12 cellular contexts compared by ENCODE assay signal in genomic region chr7:139699640-139700504, GRCh38.
A peak's percentile ranks its signal among the peaks of the same experiment; 100 is the strongest.
DNase-seq lines count a peak whose midpoint lies in the region; ATAC-seq and TF ChIP-seq lines count a peak whose summit lies in the region.
"Had no signal": no experiment of that assay in that cellular context is flagged by ENCODE, and none has a peak within 500 bp of the region (broad histone marks: within the 10 kb centered on the region; RNA-seq: fewer than 3 reads in every experiment).

No MANE protein-coding gene starts in this region.

- no peak for TF ChIP-seq EP300 in SK-N-SH (IDR thresholded peaks at IDR 0.05; ENCODE audit: borderline replicate concordance in 1 of 2, low read depth in 1 of 2, low read length in 1 of 2)

- H4K20me1 ChIP-seq in SK-N-SH (ENCODE audit: insufficient read depth), result peaks cover 88% of the 10 kb centered on the region

- H3K27ac Mint-ChIP-seq in activated T-helper 2 cell treated with anti-CD3 and anti-CD28 coated beads, Interferon-gamma antibody, Interleukin-2, Interleukin-4, amounts not matched to agents 10 μg/mL and 5 μg/mL and 100 μg/mL, durations not matched to agents 14 hours and 24 hours and 36 hours, result peak overlapping the region; percentile 83
- peak overlapping the region; percentile 96 for H3K27ac Mint-ChIP-seq in nephron progenitor cell

- no peaks in the 10 kb centered on the region for H3K9me3 ChIP-seq in SK-N-SH

- no peak overlapping the region for H3K4me3 ChIP-seq in SK-N-SH (ENCODE audit: low read depth in 2 of 2, low read length in 1 of 2)
- H3K4me3 ChIP-seq in H7 (ENCODE audit: insufficient read depth, low read depth, low read length), result no peak overlapping the region

- H3K79me2 ChIP-seq in SK-N-SH (ENCODE audit: insufficient read depth), result peaks cover 73% of the 10 kb centered on the region

- no peak for DNase-seq in SK-N-SH
- peak; percentile 80 for DNase-seq in H7
- DNase-seq in activated T-helper 2 cell treated with anti-CD3 and anti-CD28 coated beads, Interferon-gamma antibody, Interleukin-2, Interleukin-4, amounts not matched to agents 10 μg/mL and 5 μg/mL and 100 μg/mL, durations not matched to agents 14 hours and 24 hours and 36 hours (ENCODE audit: low spot score), result no peak
- no peak for DNase-seq in nephron progenitor cell
- no peak for DNase-seq in NCI-H187 treated with DMSO at 0.1 percent for 48 hours (lab: John Stamatoyannopoulos, UW)
- no peak for DNase-seq in HT-29 (ENCODE audit: low spot score)
- DNase-seq: activated T-cell treated with anti-CD3 and anti-CD28 coated beads, Interleukin-2, amount 50 U/mL, for 4 hours; NCI-H146; stimulated activated CD4-positive, alpha-beta T cell treated with anti-CD3 and anti-CD28 coated beads, Interleukin-12 subunit alpha, Interleukin-12 subunit beta, amount 100 ng/mL, for 4 hours had no signal

- no peak overlapping the region for H3K9ac ChIP-seq in SK-N-SH

- no peak overlapping the region for H3K27ac ChIP-seq in SK-N-SH (ENCODE audit: low read depth in 2 of 2, low read length in 1 of 2)

- no peak for TF ChIP-seq RAD21 in SK-N-SH (IDR thresholded peaks at IDR 0.05; ENCODE audit: low read length)

- H3K27me3 Mint-ChIP-seq in activated T-helper 2 cell treated with anti-CD3 and anti-CD28 coated beads, Interferon-gamma antibody, Interleukin-2, Interleukin-4, amounts not matched to agents 10 μg/mL and 5 μg/mL and 100 μg/mL, durations not matched to agents 14 hours and 24 hours and 36 hours (ENCODE audit: low read depth), result no peaks in the 10 kb centered on the region
- H3K27me3 Mint-ChIP-seq in nephron progenitor cell (ENCODE audit: low read depth, poor library complexity), result no peaks in the 10 kb centered on the region

- no peaks in the 10 kb centered on the region for H3F3A ChIP-seq in SK-N-SH (replicated peaks; ENCODE audit: insufficient read depth)

- H3K9me2 ChIP-seq in SK-N-SH, result no peaks in the 10 kb centered on the region

- H3K36me3 Mint-ChIP-seq in activated T-helper 2 cell treated with anti-CD3 and anti-CD28 coated beads, Interferon-gamma antibody, Interleukin-2, Interleukin-4, amounts not matched to agents 10 μg/mL and 5 μg/mL and 100 μg/mL, durations not matched to agents 14 hours and 24 hours and 36 hours (ENCODE audit: low read depth), result peaks cover 5% of the 10 kb centered on the region
- peaks cover 8% of the 10 kb centered on the region for H3K36me3 Mint-ChIP-seq in nephron progenitor cell (ENCODE audit: low read depth)

- H3K4me1 Mint-ChIP-seq in activated T-helper 2 cell treated with anti-CD3 and anti-CD28 coated beads, Interferon-gamma antibody, Interleukin-2, Interleukin-4, amounts not matched to agents 10 μg/mL and 5 μg/mL and 100 μg/mL, durations not matched to agents 14 hours and 24 hours and 36 hours (ENCODE audit: low read depth), result peaks cover 32% of the 10 kb centered on the region
- peaks cover 69% of the 10 kb centered on the region for H3K4me1 Mint-ChIP-seq in nephron progenitor cell

- ATAC-seq in SK-N-SH treated with all-trans-retinoic acid at 6 μM for 48 hours, result no peak; the same call in 2 of the 3 replicates
- no peak for ATAC-seq in GM18909 (IDR thresholded peaks at IDR 0.05; ENCODE audit: poor library complexity, unreplicated experiment)

- H2AFZ ChIP-seq in SK-N-SH (ENCODE audit: low read depth), result no peak overlapping the region

- peaks cover 0 to 21% of the 10 kb centered on the region in 2 experiments; a peak in 1 of 4 replicates for H3K4me1 ChIP-seq in SK-N-SH (ENCODE audit: control insufficient read depth in 1 of 2, insufficient read depth in 2 of 2, low read depth in 1 of 2, low read length in 1 of 2)

- WGBS in SK-N-SH (ENCODE audit: low lambda C conversion rate), result 88% methylated on average over 18 of the region's 18 CpGs

- intact Hi-C loops in activated T-helper 2 cell treated with anti-CD3 and anti-CD28 coated beads, Interferon-gamma antibody, Interleukin-2, Interleukin-4, amounts not matched to agents 10 μg/mL and 5 μg/mL and 100 μg/mL, durations not matched to agents 14 hours and 24 hours and 36 hours (cut with micrococcal nuclease), result loop anchor here (1.0 kb wide), 1 partner anchor 18 kb away; no protein-coding TSS in a partner anchor

- TF ChIP-seq CTCF in SK-N-SH (IDR thresholded peaks at IDR 0.05), result peak; percentile 24; the same call in 1 of the 2 replicates
- no peak for TF ChIP-seq CTCF in nephron progenitor cell (IDR thresholded peaks at IDR 0.05)

- CTCF ChIA-PET in SK-N-SH (lab: Yijun Ruan, JAX), result interaction anchor here (1.0 to 1.1 kb wide), 3 partner anchors 9 to 54 kb away, joined by 3 to 4 read pairs (median 3); no protein-coding TSS in a partner anchor

- H3K27me3 ChIP-seq in SK-N-SH (ENCODE audit: insufficient read depth) (no peaks in the 10 kb centered on the region), H7 (ENCODE audit: control insufficient read depth, insufficient read depth, low read length) (no peaks in the 10 kb centered on the region)

- H3K36me3 ChIP-seq in SK-N-SH (replicated peaks in 1 of 2; ENCODE audit: control insufficient read depth in 1 of 2, insufficient read depth in 2 of 2, low read length in 1 of 2) (peaks cover 3 to 21% of the 10 kb centered on the region in 2 experiments), H7 (replicated peaks; ENCODE audit: control insufficient read depth, insufficient read depth, low read length) (no peaks in the 10 kb centered on the region)

- no peaks in the 10 kb centered on the region for H3K9me3 Mint-ChIP-seq in activated T-helper 2 cell treated with anti-CD3 and anti-CD28 coated beads, Interferon-gamma antibody, Interleukin-2, Interleukin-4, amounts not matched to agents 10 μg/mL and 5 μg/mL and 100 μg/mL, durations not matched to agents 14 hours and 24 hours and 36 hours
- no peaks in the 10 kb centered on the region for H3K9me3 Mint-ChIP-seq in nephron progenitor cell
- H3K9me3 Mint-ChIP-seq: activated T-cell treated with anti-CD3 and anti-CD28 coated beads, Interleukin-2, amount 50 U/mL, for 4 hours; neural crest cell had no signal

- POLR2A ChIA-PET in SK-N-SH (lab: Yijun Ruan, JAX), result no interaction called here

- no peak overlapping the region for H3K4me3 Mint-ChIP-seq in activated T-helper 2 cell treated with anti-CD3 and anti-CD28 coated beads, Interferon-gamma antibody, Interleukin-2, Interleukin-4, amounts not matched to agents 10 μg/mL and 5 μg/mL and 100 μg/mL, durations not matched to agents 14 hours and 24 hours and 36 hours (ENCODE audit: low read depth)
- no peak overlapping the region for H3K4me3 Mint-ChIP-seq in nephron progenitor cell
- H3K4me3 Mint-ChIP-seq: activated T-cell treated with anti-CD3 and anti-CD28 coated beads, Interleukin-2, amount 50 U/mL, for 4 hours; neural crest cell had no signal

- no peak overlapping the region for H3K4me2 ChIP-seq in SK-N-SH

TF ChIP-seq in SK-N-SH, 30 proteins besides CTCF, POLR2A, EP300 and RAD21 (continues in another document):
- TF ChIP-seq RXRA (IDR thresholded peaks at IDR 0.05; ENCODE audit: borderline replicate concordance, low read depth) (no peak), GATA2 (CRISPR knock-in tag; IDR thresholded peaks at IDR 0.05) (no peak), USF1 (IDR thresholded peaks at IDR 0.05; ENCODE audit: borderline replicate concordance, low read depth) (no peak), PBX3 (IDR thresholded peaks at IDR 0.05) (no peak), GABPA (IDR thresholded peaks at IDR 0.05; ENCODE audit: low read depth) (no peak), NFIC (IDR thresholded peaks at IDR 0.05; ENCODE audit: borderline replicate concordance) (no peak), SMC3 (IDR thresholded peaks at IDR 0.05; ENCODE audit: low read depth, low read length) (no peak), POLR2AphosphoS5 (IDR thresholded peaks at IDR 0.05; ENCODE audit: low read depth, low read length) (no peak)

TF ChIP-seq in SK-N-SH treated with all-trans-retinoic acid at 6 μM for 48 hours, 23 proteins besides CTCF, POLR2A, EP300 and RAD21:
- TF ChIP-seq CSDC2 (CRISPR knock-in tag; IDR thresholded peaks at IDR 0.05) (no peak), CREB5 (CRISPR knock-in tag; IDR thresholded peaks at IDR 0.05; ENCODE audit: low read depth) (no peak), ISL1 (CRISPR knock-in tag; IDR thresholded peaks at IDR 0.05) (no peak), TCF4 (CRISPR knock-in tag; IDR thresholded peaks at IDR 0.05; ENCODE audit: borderline replicate concordance) (no peak), ZNF70 (CRISPR knock-in tag; IDR thresholded peaks at IDR 0.05) (no peak), GLIS3 (CRISPR knock-in tag; IDR thresholded peaks at IDR 0.05) (no peak)
